In genomic region chr20:34262488-34263288, GRCh38 we compare ENCODE assay signal across 1 cellular context.
TF ChIP-seq lines count a peak whose summit lies in the region.

No MANE protein-coding gene starts in this region.

TF ChIP-seq in HepG2, 621 proteins besides CTCF, POLR2A, EP300 and RAD21 (continued from another document and continues in another):
- TF ChIP-seq BCLAF1 (IDR thresholded peaks at IDR 0.05) (no peak), ZNF121 (CRISPR knock-in tag; IDR thresholded peaks at IDR 0.05) (no peak), ZNF784 (CRISPR knock-in tag; IDR thresholded peaks at IDR 0.05; ENCODE audit: borderline replicate concordance) (no peak), DZIP1 (CRISPR knock-in tag; IDR thresholded peaks at IDR 0.05) (no peak), ARNT (IDR thresholded peaks at IDR 0.05) (no peak), ZNF652 (CRISPR knock-in tag; IDR thresholded peaks at IDR 0.05; ENCODE audit: borderline replicate concordance, low read depth) (no peak), ZBTB1 (CRISPR knock-in tag; IDR thresholded peaks at IDR 0.05; ENCODE audit: borderline replicate concordance) (no peak), ZNF883 (CRISPR knock-in tag; IDR thresholded peaks at IDR 0.05; ENCODE audit: not compliant biosample characterization) (no peak), PRDM10 (CRISPR knock-in tag; IDR thresholded peaks at IDR 0.05; ENCODE audit: low read depth) (no peak), ZBTB49 (CRISPR knock-in tag; IDR thresholded peaks at IDR 0.05; ENCODE audit: borderline replicate concordance) (peak; percentile 15; the same call in 1 of the 2 replicates), ZSCAN30 (CRISPR knock-in tag; IDR thresholded peaks at IDR 0.05) (no peak), ATRX (CRISPR knock-in tag; IDR thresholded peaks at IDR 0.05; ENCODE audit: borderline replicate concordance) (no peak), TFDP1 (CRISPR knock-in tag; IDR thresholded peaks at IDR 0.05; ENCODE audit: borderline replicate concordance) (no peak), FOXM1 (CRISPR knock-in tag; IDR thresholded peaks at IDR 0.05) (no peak), TCF7L2 (IDR thresholded peaks at IDR 0.05; ENCODE audit: low read depth, low read length) (no peak), ZNF781 (CRISPR knock-in tag; IDR thresholded peaks at IDR 0.05; ENCODE audit: borderline replicate concordance, not compliant biosample characterization) (no peak), ZNF720 (CRISPR knock-in tag; IDR thresholded peaks at IDR 0.05) (no peak), EHMT2 (IDR thresholded peaks at IDR 0.05; ENCODE audit: borderline replicate concordance, low read depth, low read length) (no peak), ZNF563 (CRISPR knock-in tag; IDR thresholded peaks at IDR 0.05) (no peak), ATF3 (CRISPR knock-in tag; IDR thresholded peaks at IDR 0.05) (peak; percentile 36; the same call in 1 of the 2 replicates), SMARCC2 (IDR thresholded peaks at IDR 0.05) (no peak), THRA (CRISPR knock-in tag; IDR thresholded peaks at IDR 0.05; ENCODE audit: borderline replicate concordance) (no peak), ZNF567 (CRISPR knock-in tag; IDR thresholded peaks at IDR 0.05; ENCODE audit: borderline replicate concordance) (no peak), NRL (CRISPR knock-in tag; IDR thresholded peaks at IDR 0.05; ENCODE audit: borderline replicate concordance) (peak; percentile 29; the same call in 1 of the 2 replicates), ZNF510 (CRISPR knock-in tag; IDR thresholded peaks at IDR 0.05; ENCODE audit: low read depth) (peak; percentile 45; the same call in 1 of the 2 replicates), PAX8 (CRISPR knock-in tag; IDR thresholded peaks at IDR 0.05; ENCODE audit: borderline replicate concordance) (no peak), FOXA1 (IDR thresholded peaks at IDR 0.05) (no peak), FOXA1 (CRISPR knock-in tag; IDR thresholded peaks at IDR 0.05) (no peak), KDM1A (CRISPR knock-in tag; IDR thresholded peaks at IDR 0.05) (no peak), JUNB (CRISPR knock-in tag; IDR thresholded peaks at IDR 0.05; ENCODE audit: borderline replicate concordance) (no peak), ZNF879 (CRISPR knock-in tag; IDR thresholded peaks at IDR 0.05) (no peak), KLF12 (CRISPR knock-in tag; IDR thresholded peaks at IDR 0.05; ENCODE audit: borderline replicate concordance) (no peak), ZSCAN20 (CRISPR knock-in tag; IDR thresholded peaks at IDR 0.05; ENCODE audit: borderline replicate concordance) (no peak), SOX13 (IDR thresholded peaks at IDR 0.05) (no peak), SOX13 (CRISPR knock-in tag; conservative IDR thresholded peaks at IDR 0.05 in 1 of 2, IDR thresholded peaks at IDR 0.05 in 1 of 2) (0 out of 4 replicates have a peak, but pooled peaks of 1 of the 2 experiments have one; percentile 19), ATF7-NPFF (CRISPR knock-in tag; IDR thresholded peaks at IDR 0.05; ENCODE audit: low read depth) (no peak), SIX1 (CRISPR knock-in tag; IDR thresholded peaks at IDR 0.05; ENCODE audit: borderline replicate concordance) (no peak), ZFYVE20 (CRISPR knock-in tag; IDR thresholded peaks at IDR 0.05; ENCODE audit: borderline replicate concordance, low read depth) (no peak), CHCHD3 (CRISPR knock-in tag; IDR thresholded peaks at IDR 0.05) (no peak), NFATC3 (CRISPR knock-in tag; IDR thresholded peaks at IDR 0.05) (no peak), PRDM15 (CRISPR knock-in tag; IDR thresholded peaks at IDR 0.05) (no peak), DBP (CRISPR knock-in tag; IDR thresholded peaks at IDR 0.05; ENCODE audit: not compliant biosample characterization) (no peak), ZFP41 (CRISPR knock-in tag; IDR thresholded peaks at IDR 0.05; ENCODE audit: borderline replicate concordance) (no peak), TAF15 (IDR thresholded peaks at IDR 0.05; ENCODE audit: low read depth, low read length, poor library complexity, severe bottlenecking) (no peak)
